In genomic region chr2:96213379-96213778, GRCh38 we compare ENCODE assay signal across 27 cellular contexts.
"Had no signal": no experiment of that assay in that cellular context is flagged by ENCODE, and none has a peak within 500 bp of the region (broad histone marks: within the 10 kb centered on the region; RNA-seq: fewer than 3 reads in every experiment).

No MANE protein-coding gene starts in this region.

- FAIRE-seq: colon, frontal cortex, TTC549 had no signal

- H3K4me3 ChIP-seq: ascending aorta, dorsolateral prefrontal cortex, esophagus muscularis mucosa, hepatocyte, ovary, prostate gland, right atrium auricular region, tibial artery had no signal

- DNase-seq: activated CD8-positive, alpha-beta memory T cell treated with anti-CD3 and anti-CD28 coated beads for 24 hours; activated CD8-positive, alpha-beta memory T cell treated with anti-CD3 and anti-CD28 coated beads, Interleukin-2, amount 50 U/mL, for 4 hours; activated T-cell treated with anti-CD3 and anti-CD28 coated beads, Interleukin-2, amount 50 U/mL, for 24 hours; brain microvascular endothelial cell; caudate nucleus; dorsolateral prefrontal cortex; effector memory CD8-positive, alpha-beta T cell; glutamatergic neuron; islet precursor cell; left cardiac atrium; midbrain; ovary; stimulated activated CD4-positive, alpha-beta T cell treated with anti-CD3 and anti-CD28 coated beads, Interleukin-4, amount 100 ng/mL, for 24 hours; substantia nigra; tibial artery had no signal

- H3K9me3 ChIP-seq: ascending aorta, esophagus muscularis mucosa, neutrophil, ovary, prostate gland, right atrium auricular region, tibial artery had no signal

- H3K4me2 ChIP-seq: hepatocyte had no signal

- H3K36me3 ChIP-seq: ascending aorta, brain microvascular endothelial cell, esophagus muscularis mucosa, neutrophil, ovary, prostate gland, right atrium auricular region, tibial artery had no signal

- H3K27me3 ChIP-seq: ascending aorta, brain microvascular endothelial cell, dorsolateral prefrontal cortex, esophagus muscularis mucosa, hepatocyte, neutrophil, ovary, right atrium auricular region, tibial artery had no signal

- H2AFZ ChIP-seq: hepatocyte had no signal

- ATAC-seq: activated naive CD4-positive, alpha-beta T cell treated with anti-CD3 and anti-CD28 coated beads, Interleukin-2, amount 50 U/mL, for 72 hours; activated T-helper 17 cell treated with anti-CD3 and anti-CD28 coated beads, Interleukin-2, amount 50 U/mL, for 72 hours; effector memory CD8-positive, alpha-beta T cell; left cardiac atrium; natural killer cell treated with Interleukin-12 subunit alpha and Interleukin-12 subunit beta and Interleukin-15 and Interleukin-18, amount 100 ng/mL, for 72 hours had no signal

- H3K27ac ChIP-seq: ascending aorta, brain microvascular endothelial cell, dorsolateral prefrontal cortex, esophagus muscularis mucosa, hepatocyte, neutrophil, ovary, prostate gland, right atrium auricular region, tibial artery had no signal
